26 cellular contexts compared by ENCODE assay signal in the genomic region with DNA sequence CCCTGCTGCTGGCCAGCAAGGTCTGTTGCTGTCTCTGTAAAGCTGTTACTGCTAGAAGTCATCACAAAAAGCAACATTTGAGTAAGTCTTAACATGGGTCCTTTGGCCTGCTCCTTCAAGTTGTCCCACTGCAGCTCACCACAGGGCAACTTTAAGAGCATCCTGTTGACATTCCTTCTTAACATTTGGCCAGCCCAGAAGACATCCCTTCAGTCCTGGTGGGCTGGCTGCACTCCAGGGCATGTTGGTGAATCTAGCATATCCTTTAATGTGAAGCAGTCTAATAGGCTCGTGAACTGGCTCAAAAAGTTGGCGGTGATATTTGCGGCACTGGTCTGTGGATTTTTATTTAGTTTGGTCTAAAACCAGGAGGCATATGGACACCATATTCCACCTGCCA.
"Had no signal": no experiment of that assay in that cellular context is flagged by ENCODE, and none has a peak within 500 bp of the region (broad histone marks: within the 10 kb centered on the region; RNA-seq: fewer than 3 reads in every experiment).

No MANE protein-coding gene starts in this region.

- H3K36me3 ChIP-seq: ascending aorta, breast epithelium, cardiac muscle cell had no signal

- DNase-seq: activated CD4-positive, alpha-beta memory T cell treated with anti-CD3 and anti-CD28 coated beads, Interleukin-2, amount 10 ng/mL, durations not matched to agents 7 days and 5 days; activated CD4-positive, alpha-beta T cell treated with anti-CD3 and anti-CD28 coated beads for 36 hours; activated CD4-positive, alpha-beta T cell treated with anti-CD3 and anti-CD28 coated beads, Interleukin-2, amount 10 ng/mL, durations not matched to agents 24 days and 14 days; activated CD4-positive, CD25-positive, alpha-beta regulatory T cell; activated CD4-positive, CD25-positive, alpha-beta regulatory T cell treated with anti-CD3 and anti-CD28 coated beads, Interleukin-2, amount 50 U/mL, for 72 hours; activated CD8-positive, alpha-beta memory T cell treated with anti-CD3 and anti-CD28 coated beads, Interleukin-2, amount 50 U/mL, for 48 hours; activated gamma-delta T cell; activated naive CD4-positive, alpha-beta T cell; activated naive CD4-positive, alpha-beta T cell treated with anti-CD3 and anti-CD28 coated beads, Interleukin-2, amount 10 ng/mL, durations not matched to agents 7 days and 5 days; activated naive CD8-positive, alpha-beta T cell treated with anti-CD3 and anti-CD28 coated beads, Interleukin-2, amount 10 ng/mL, durations not matched to agents 7 days and 5 days; activated T-cell treated with anti-CD3 and anti-CD28 coated beads for 4 hours; activated T-cell treated with anti-CD3 and anti-CD28 coated beads, Interleukin-2, amount 50 U/mL, for 24 hours; activated T-cell treated with anti-CD3 and anti-CD28 coated beads, Interleukin-2, amount 50 U/mL, for 72 hours; dorsolateral prefrontal cortex; effector memory CD4-positive, alpha-beta T cell; endodermal cell; foreskin fibroblast; head of caudate nucleus; T-helper 17 cell; T1000 had no signal

- H3K9me3 ChIP-seq: ascending aorta, breast epithelium had no signal

- H3K27ac ChIP-seq: ascending aorta, breast epithelium, cardiac muscle cell, coronary artery, dorsolateral prefrontal cortex had no signal

- H3K27me3 ChIP-seq: ascending aorta, breast epithelium, cardiac muscle cell, dorsolateral prefrontal cortex had no signal

- ATAC-seq: activated CD4-positive, alpha-beta T cell treated with anti-CD3 and anti-CD28 coated beads for 36 hours; activated naive CD4-positive, alpha-beta T cell treated with anti-CD3 and anti-CD28 coated beads, Interleukin-2, amount 50 U/mL, for 72 hours; activated T-cell treated with anti-CD3 and anti-CD28 coated beads, Interleukin-2, amount 50 U/mL, for 72 hours; esophagus mucosa; T-helper 17 cell had no signal

- H3K4me3 ChIP-seq: ascending aorta, breast epithelium, cardiac muscle cell, coronary artery, dorsolateral prefrontal cortex had no signal

- H3K4me1 ChIP-seq: breast epithelium had no signal
